In the genomic region with DNA sequence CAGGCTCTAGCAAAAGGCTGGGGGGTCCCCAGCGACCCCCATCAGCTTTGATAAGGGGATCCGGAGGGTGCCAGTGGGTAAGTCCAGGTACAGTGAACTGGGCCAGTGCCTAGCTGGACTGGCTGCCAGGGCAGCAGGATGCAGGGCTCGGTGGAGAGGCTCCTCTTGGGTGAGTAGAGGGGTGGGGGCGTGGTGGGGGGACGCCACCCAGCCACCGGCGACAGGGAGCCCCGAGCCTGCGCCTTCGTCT, we compare ENCODE assay signal across 9 cellular contexts. TPM values are rescaled to one million over a fixed set of nuclear protein-coding genes. Genes with fewer than 3 reads are reported as not detected.
DNase-seq lines count a peak whose midpoint lies in the region; ATAC-seq and TF ChIP-seq lines count a peak whose summit lies in the region.
"Had no signal": no experiment of that assay in that cellular context is flagged by ENCODE, and none has a peak within 500 bp of the region (broad histone marks: within the 10 kb centered on the region; RNA-seq: fewer than 3 reads in every experiment).

No MANE protein-coding gene starts in this region.

- peaks cover 16% of the 10 kb centered on the region for H3K4me1 ChIP-seq in GM23248 (ENCODE audit: insufficient read depth)
- H3K4me1 ChIP-seq in right cardiac atrium (ENCODE audit: control insufficient read depth, insufficient read depth, low read length): peaks cover 17% of the 10 kb centered on the region

- H3F3A ChIP-seq in GM23248 (ENCODE audit: insufficient read depth): 0 out of 2 replicates have a peak, but pooled peaks cover 6% of the 10 kb centered on the region

- in situ Hi-C loops in GM23248 (cut with MboI): no loop called here

- H4K20me1 ChIP-seq in GM23248 (ENCODE audit: insufficient read depth): no peaks in the 10 kb centered on the region

- H3K4me3 ChIP-seq in GM23248 (peak overlapping the region; percentile 78), WI38 (ENCODE audit: low read depth, low read length) (peak overlapping the region; percentile 59), right cardiac atrium (ENCODE audit: low read length) (peak overlapping the region; percentile 51), skeletal muscle cell (ENCODE audit: low read depth, low read length) (peak overlapping the region; percentile 61)

- no peaks in the 10 kb centered on the region for H3K9me2 ChIP-seq in GM23248 (ENCODE audit: insufficient read depth)

- no peak for TF ChIP-seq CTCF in WI38 (IDR thresholded peaks at IDR 0.05; ENCODE audit: low read depth, low read length)

- H3K4me2 ChIP-seq in GM23248 (ENCODE audit: unreplicated experiment): peak overlapping the region; percentile 74

- H3K36me3 ChIP-seq in GM23248 (ENCODE audit: low read depth): no peaks in the 10 kb centered on the region

- H3K27me3 ChIP-seq in GM23248 (replicated peaks; ENCODE audit: insufficient read depth) (no peaks in the 10 kb centered on the region), right cardiac atrium (ENCODE audit: control insufficient read depth, insufficient read depth) (no peaks in the 10 kb centered on the region)

- ATAC-seq in right cardiac atrium: no peak
- no peak for ATAC-seq in GM18873 (IDR thresholded peaks at IDR 0.05; ENCODE audit: low FRiP score, unreplicated experiment)
- ATAC-seq in GM19467 (IDR thresholded peaks at IDR 0.05; ENCODE audit: unreplicated experiment): no peak

- H3K27ac ChIP-seq in GM23248 (no peak overlapping the region), right cardiac atrium (ENCODE audit: low read length) (peak overlapping the region; percentile 33)

- H2AFZ ChIP-seq in GM23248: peak overlapping the region; percentile 91

- intact Hi-C loops in right cardiac atrium (cut with DNase I): no loop called here

- H3K9me3 ChIP-seq in GM23248 (ENCODE audit: low read depth) (no peaks in the 10 kb centered on the region), right cardiac atrium (ENCODE audit: control insufficient read depth, low read length) (no peaks in the 10 kb centered on the region)

- 17 to 28% methylated on average over 5 to 10 of the region's 10 CpGs for WGBS in GM23248 (ENCODE audit: low coverage in 1 of 2, low lambda C conversion rate in 2 of 2, missing lambda C conversion rate in 2 of 2), 2 experiments
- WGBS in right cardiac atrium: 2% methylated on average over 10 of the region's 10 CpGs

- H3K9ac ChIP-seq in GM23248: peak overlapping the region; percentile 83

- DNase-seq in GM23248 (no peak), right cardiac atrium (no peak), skeletal muscle cell (ENCODE audit: low read depth) (no peak), SW 1271 (lab: John Stamatoyannopoulos, UW) (no peak), NCI-H510A (lab: John Stamatoyannopoulos, UW) (no peak)

- H3K79me2 ChIP-seq in GM23248 (ENCODE audit: insufficient read depth): no peaks in the 10 kb centered on the region

RNA-seq across cellular contexts. Expression of a gene that starts 0.2 kb away (rescaled TPM):
- 1.3 and 3.7 TPM in 2 replicates for total RNA-seq in GM23248 (2014; rRNA removed; shearing (Covaris generic))
- 1.1 and 1.4 TPM in 2 replicates for polyA plus RNA-seq in GM23248 (2016; fragmentation: Nextera tagmentation; extraction: Ambion mirVana)
- 10 to 100 TPM; 14.1 to 28.7 (median 23.3) TPM for total RNA-seq in right cardiac atrium
- polyA plus RNA-seq in right cardiac atrium: 44.9 TPM

RNA-seq across cellular contexts. Expression of a gene that starts 14.5 kb away (rescaled TPM):
- total RNA-seq in GM23248 (2014; rRNA removed; shearing (Covaris generic)): 16.4 and 20.9 TPM in 2 replicates
- polyA plus RNA-seq in GM23248 (2016; fragmentation: Nextera tagmentation; extraction: Ambion mirVana) (19.1 and 21.8 TPM in 2 replicates), right cardiac atrium (22.0 TPM)
- 10 to 100 TPM; 26.5 to 30.1 (median 27.6) TPM for total RNA-seq in right cardiac atrium

RNA-seq across cellular contexts. Expression of a gene that starts 33.2 kb away (rescaled TPM):
- 0.22 TPM in 1 of 2 replicates, not detected in the other for total RNA-seq in GM23248 (2014; rRNA removed; shearing (Covaris generic))
- 0.10 TPM in 1 of 2 replicates, not detected in the other for polyA plus RNA-seq in GM23248 (2016; fragmentation: Nextera tagmentation; extraction: Ambion mirVana)
- under 1 TPM; 0.28 to 0.86 (median 0.51) TPM for total RNA-seq in right cardiac atrium
- 0.45 TPM for polyA plus RNA-seq in right cardiac atrium
- total RNA-seq: T-helper 2 cell treated with Interferon-gamma antibody and Interleukin-4, amounts not matched to agents 100 ng/mL and 5 ng/mL, for 36 hours had no signal

RNA-seq across cellular contexts. Expression of a gene that starts 52.7 kb away (rescaled TPM):
- total RNA-seq in GM23248 (2014; rRNA removed; shearing (Covaris generic)): 16.2 and 18.6 TPM in 2 replicates
- polyA plus RNA-seq in GM23248 (2016; fragmentation: Nextera tagmentation; extraction: Ambion mirVana) (27.7 and 27.8 TPM in 2 replicates), right cardiac atrium (11.9 TPM)
- 10 to 100 TPM; 15.4 to 22.8 (median 21.3) TPM for total RNA-seq in right cardiac atrium
